Comparison of ENCODE assay signal across 17 cellular contexts in the genomic region with DNA sequence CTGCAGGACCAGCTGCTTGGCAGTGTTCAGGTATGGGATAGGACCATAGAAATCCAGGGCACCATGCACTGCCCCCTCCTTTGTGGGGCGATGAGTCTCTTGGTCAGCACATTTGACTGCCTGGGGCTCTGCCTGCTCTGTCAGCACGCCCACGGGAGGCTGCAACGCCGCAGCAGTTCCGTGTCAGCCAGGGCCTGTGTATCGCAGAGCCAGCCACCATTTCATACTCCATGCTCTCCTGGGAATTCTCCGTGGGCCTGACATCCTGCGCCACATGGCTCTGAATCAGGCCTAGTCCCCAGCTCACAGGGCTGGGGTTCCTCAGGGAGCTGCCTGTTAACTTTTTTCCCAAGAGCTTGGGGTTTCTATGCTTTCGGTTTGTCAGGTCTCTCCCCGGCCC. TPM values are rescaled to one million over a fixed set of nuclear protein-coding genes. Genes with fewer than 3 reads are reported as not detected.
DNase-seq lines count a peak whose midpoint lies in the region; ATAC-seq and TF ChIP-seq lines count a peak whose summit lies in the region.
"Had no signal": no experiment of that assay in that cellular context is flagged by ENCODE, and none has a peak within 500 bp of the region (broad histone marks: within the 10 kb centered on the region; RNA-seq: fewer than 3 reads in every experiment).

No MANE protein-coding gene starts in this region.

- H3K4me1 ChIP-seq in MM.1S (ENCODE audit: low read length) (peaks cover 25% of the 10 kb centered on the region), esophagus muscularis mucosa (peaks cover 3 to 32% (median 27%) of the 10 kb centered on the region in 4 donors), osteoblast (ENCODE audit: insufficient read depth, low read length) (peaks cover 28% of the 10 kb centered on the region), thyroid gland (peaks cover 0 to 3% of the 10 kb centered on the region in 2 donors)
- H3K4me1 ChIP-seq: prostate gland had no signal

- H3K4me2 ChIP-seq in MM.1S (ENCODE audit: low read depth, low read length) (peak overlapping the region; percentile 86), osteoblast (ENCODE audit: insufficient read depth, low read length) (peak overlapping the region; percentile 55)

- no peaks in the 10 kb centered on the region for H3K36me3 ChIP-seq in MM.1S (replicated peaks; ENCODE audit: insufficient read depth, low read length)
- H3K36me3 ChIP-seq in esophagus muscularis mucosa: peaks cover 74 to 99% (median 92%) of the 10 kb centered on the region in 4 donors
- H3K36me3 ChIP-seq in osteoblast (ENCODE audit: insufficient read depth, low read length): peaks cover 88% of the 10 kb centered on the region
- peaks cover 54 to 64% of the 10 kb centered on the region in 2 donors for H3K36me3 ChIP-seq in thyroid gland

- WGBS in esophagus muscularis mucosa: 20% methylated on average over 1 of the region's 11 CpGs
- WGBS in thyroid gland, 2 donors: 89 to 94% methylated on average over 4 to 8 of the region's 11 CpGs

- ATAC-seq in GM21786 (IDR thresholded peaks at IDR 0.05; ENCODE audit: unreplicated experiment) (no peak), HG03442 (IDR thresholded peaks at IDR 0.05; ENCODE audit: unreplicated experiment) (no peak), HG02623 (IDR thresholded peaks at IDR 0.05; ENCODE audit: unreplicated experiment) (no peak), HG03460 (IDR thresholded peaks at IDR 0.05; ENCODE audit: unreplicated experiment) (no peak)
- ATAC-seq: activated CD4-positive, alpha-beta T cell treated with anti-CD3 and anti-CD28 coated beads for 36 hours; effector memory CD8-positive, alpha-beta T cell had no signal

- H3K79me2 ChIP-seq in MM.1S (ENCODE audit: low read length): no peaks in the 10 kb centered on the region
- H3K79me2 ChIP-seq in osteoblast (ENCODE audit: insufficient read depth, low read length): peaks cover 23% of the 10 kb centered on the region

- H3K27me3 ChIP-seq in MM.1S (replicated peaks; ENCODE audit: insufficient read depth, low read length): no peaks in the 10 kb centered on the region
- no peaks in the 10 kb centered on the region for H3K27me3 ChIP-seq in esophagus muscularis mucosa
- H3K27me3 ChIP-seq in osteoblast (ENCODE audit: insufficient read depth, low read length): no peaks in the 10 kb centered on the region
- H3K27me3 ChIP-seq in thyroid gland: no peaks in the 10 kb centered on the region
- H3K27me3 ChIP-seq: MG63 had no signal

- H2AFZ ChIP-seq in MM.1S (ENCODE audit: low read length) (peak overlapping the region; percentile 92), osteoblast (ENCODE audit: low read length) (no peak overlapping the region)

- no peaks in the 10 kb centered on the region for H4K20me1 ChIP-seq in MM.1S (ENCODE audit: insufficient read depth, low read length)
- H4K20me1 ChIP-seq in osteoblast (ENCODE audit: insufficient read depth, low read length): peaks cover 14% of the 10 kb centered on the region

- H3K27ac ChIP-seq in MM.1S (ENCODE audit: low read length) (peak overlapping the region; percentile 64), esophagus muscularis mucosa (replicated peaks in 1 of 4) (peak overlapping the region in 3 of 4 donors; percentile 41 to 46 (median 41)), osteoblast (ENCODE audit: low read depth, low read length) (peak overlapping the region; percentile 94), thyroid gland (peak overlapping the region in 2 of 3 donors; percentile 11 to 24)
- H3K27ac ChIP-seq: prostate gland had no signal

- H3K9me2 ChIP-seq in MM.1S (replicated peaks; ENCODE audit: insufficient read depth, low read length): no peaks in the 10 kb centered on the region

- peak; percentile 59 for DNase-seq in MM.1S
- DNase-seq in esophagus muscularis mucosa (ENCODE audit: extremely low spot score): no peak
- DNase-seq in osteoblast (ENCODE audit: insufficient read length, low spot score, missing footprints): peak; percentile 99
- DNase-seq in thyroid gland: peak in 1 of 2 donors; percentile 19
- DNase-seq: activated CD4-positive, alpha-beta T cell treated with anti-CD3 and anti-CD28 coated beads for 36 hours; CD8-positive, alpha-beta memory T cell; effector memory CD8-positive, alpha-beta T cell; GF-D8; MG63; NCI-H2081; NCI-H69; stimulated activated CD4-positive, alpha-beta T cell treated with anti-CD3 and anti-CD28 coated beads, Interleukin-4, amount 100 ng/mL, for 24 hours had no signal

- no peaks in the 10 kb centered on the region for H3K9me3 ChIP-seq in MM.1S (replicated peaks; ENCODE audit: insufficient read depth, low read length)
- H3K9me3 ChIP-seq in esophagus muscularis mucosa: no peaks in the 10 kb centered on the region
- no peaks in the 10 kb centered on the region for H3K9me3 ChIP-seq in osteoblast (ENCODE audit: low read depth, low read length)
- no peaks in the 10 kb centered on the region for H3K9me3 ChIP-seq in thyroid gland
- H3K9me3 ChIP-seq: MG63, prostate gland had no signal

- intact Hi-C loops in esophagus muscularis mucosa (cut with DNase I): no loop called here
- intact Hi-C loops in thyroid gland (cut with DNase I): no loop called here

- no peak for TF ChIP-seq POLR2A in esophagus muscularis mucosa (IDR thresholded peaks at IDR 0.05; ENCODE audit: low read depth)
- no peak for TF ChIP-seq POLR2A in thyroid gland (IDR thresholded peaks at IDR 0.05)

- TF ChIP-seq CTCF in MM.1S (IDR thresholded peaks at IDR 0.05; ENCODE audit: low read length): no peak
- TF ChIP-seq CTCF in esophagus muscularis mucosa (IDR thresholded peaks at IDR 0.05): no peak
- TF ChIP-seq CTCF in osteoblast (IDR thresholded peaks at IDR 0.05; ENCODE audit: extremely low read depth, low read depth, low read length): no peak
- no peak for TF ChIP-seq CTCF in thyroid gland (IDR thresholded peaks at IDR 0.05)

- TF ChIP-seq EP300 in esophagus muscularis mucosa (IDR thresholded peaks at IDR 0.05): no peak

- H3K9ac ChIP-seq in MM.1S (ENCODE audit: low read length): peak overlapping the region; percentile 59

- no peaks in the 10 kb centered on the region; the same call in 1 of the 2 replicates for H3F3A ChIP-seq in MM.1S (ENCODE audit: insufficient read depth, low read length)

- H3K4me3 ChIP-seq in MM.1S (ENCODE audit: low read length) (peak overlapping the region; percentile 51), esophagus muscularis mucosa (no peak overlapping the region), osteoblast (ENCODE audit: insufficient read depth, low read length) (peak overlapping the region; percentile 2), thyroid gland (replicated peaks in 1 of 3) (no peak overlapping the region)
- H3K4me3 ChIP-seq: MG63, prostate gland had no signal

RNA-seq across cellular contexts. Expression of gene RELT, which starts 16.9 kb away (rescaled TPM):
- total RNA-seq in esophagus muscularis mucosa (1 to 10 TPM; 1.2 to 7.8 (median 2.2) TPM), osteoblast (2.9 and 4.0 TPM in 2 replicates), thyroid gland (1 to 10 TPM; 1.6 to 3.5 (median 1.9) TPM)

RNA-seq across cellular contexts. Expression of gene ARHGEF17, which starts 51.3 kb away (rescaled TPM):
- 100 to 1,000 TPM in 3 of 4 donors, 10 to 100 TPM in 1; 82.8 to 196 (median 122) TPM for total RNA-seq in esophagus muscularis mucosa
- total RNA-seq in osteoblast: 50.1 and 67.0 TPM in 2 replicates
- 100 to 1,000 TPM in 1 of 4 donors, 10 to 100 TPM in 3; 54.0 to 125 (median 61.4) TPM for total RNA-seq in thyroid gland
- total RNA-seq: CD8-positive, alpha-beta memory T cell had no signal

Comparison
In these comparisons a context has a peak if more than half of its experiments do, and no peak if none do; other contexts are left out.
1. H3K27ac ChIP-seq: peak in every context shown above with its lines; median percentile 94 in osteoblast; 64 in MM.1S; 41 in esophagus muscularis mucosa; 18 in thyroid gland.
2. H3K4me3 ChIP-seq: peak in MM.1S (single experiment) and osteoblast (single experiment); none in esophagus muscularis mucosa (0 of 4) and thyroid gland (0 of 3).